9 cellular contexts compared by ENCODE assay signal in genomic region chrX:155028192-155028591, GRCh38. TPM values are rescaled to one million over a fixed set of nuclear protein-coding genes. Genes with fewer than 3 reads are reported as not detected.
DNase-seq lines count a peak whose midpoint lies in the region; ATAC-seq and TF ChIP-seq lines count a peak whose summit lies in the region.
"Had no signal": no experiment of that assay in that cellular context is flagged by ENCODE, and none has a peak within 500 bp of the region (broad histone marks: within the 10 kb centered on the region; RNA-seq: fewer than 3 reads in every experiment).

No MANE protein-coding gene starts in this region.

- CTCF ChIA-PET in AG04450 (lab: Charles Lee), result interaction anchor here (1.3 to 1.7 kb wide), 2 partner anchors 21 to 29 kb away, joined by 5 to 10 read pairs; no protein-coding TSS in a partner anchor

- POLR2A ChIA-PET in AG04450 (lab: Yijun Ruan, JAX), result no interaction called here

- H3K4me1 ChIP-seq in adipocyte (ENCODE audit: control insufficient read depth, insufficient read depth, low read length) (peaks cover 12% of the 10 kb centered on the region), mesendoderm (ENCODE audit: control insufficient read depth, low read depth, low read length) (no peaks in the 10 kb centered on the region)

- H3K9me3 Mint-ChIP-seq in HFFc6, result no peaks in the 10 kb centered on the region

- H3K79me1 ChIP-seq in mesendoderm (ENCODE audit: low read length), result no peaks in the 10 kb centered on the region

- DNase-seq in AG04450 (ENCODE audit: low read depth, low spot score) (no peak), HFFc6 (no peak), adipocyte (ENCODE audit: low read depth) (peak; percentile 3), mesendoderm (peak; percentile 7), COLO829 (ENCODE audit: low spot score) (no peak), NOMO-1 (lab: John Stamatoyannopoulos, UW; ENCODE audit: unreplicated experiment in 2 of 2) (no peak)
- DNase-seq: stimulated activated CD4-positive, alpha-beta T cell treated with anti-CD3 and anti-CD28 coated beads, Interleukin-2, amount 100 ng/mL, for 24 hours had no signal

- peaks cover 12% of the 10 kb centered on the region for H3K4me1 Mint-ChIP-seq in HFFc6 (ENCODE audit: low read depth)

- H3K27ac Mint-ChIP-seq in HFFc6, result peak overlapping the region; percentile 95

- H3K4me3 ChIP-seq in AG04450 (ENCODE audit: low read depth, low read length), result peak overlapping the region; percentile 62
- H3K4me3 ChIP-seq in adipocyte (ENCODE audit: low read length), result peak overlapping the region; percentile 88
- H3K4me3 ChIP-seq in mesendoderm (ENCODE audit: low read length), result no peak overlapping the region

- no peak overlapping the region for H3K23ac ChIP-seq in mesendoderm (ENCODE audit: low read length)

- ATAC-seq in GM21515 (IDR thresholded peaks at IDR 0.05; ENCODE audit: unreplicated experiment), result no peak
- no peak for ATAC-seq in GM21786 (IDR thresholded peaks at IDR 0.05; ENCODE audit: unreplicated experiment)

- peak overlapping the region; percentile 89 for H3K9ac ChIP-seq in adipocyte (ENCODE audit: low read length)
- no peak overlapping the region for H3K9ac ChIP-seq in mesendoderm (ENCODE audit: low read length)

- H3K36me3 ChIP-seq in adipocyte (ENCODE audit: control insufficient read depth, insufficient read depth, low read length, severe bottlenecking) (no peaks in the 10 kb centered on the region), mesendoderm (ENCODE audit: control insufficient read depth, insufficient read depth, low read length) (no peaks in the 10 kb centered on the region)

- no peaks in the 10 kb centered on the region for H3K36me3 Mint-ChIP-seq in HFFc6 (ENCODE audit: low read depth)

- H2BK5ac ChIP-seq in mesendoderm (ENCODE audit: low read length), result no peak overlapping the region

- H3K27me3 ChIP-seq in AG04450 (ENCODE audit: control insufficient read depth, insufficient read depth, low read length) (peaks cover 2% of the 10 kb centered on the region), adipocyte (replicated peaks; ENCODE audit: control insufficient read depth, insufficient read depth, low read length) (no peaks in the 10 kb centered on the region), mesendoderm (ENCODE audit: insufficient read depth, low read length, poor library complexity) (no peaks in the 10 kb centered on the region)

- H3K27ac ChIP-seq in AG04450 (ENCODE audit: low read depth, low read length) (no peak overlapping the region), mesendoderm (ENCODE audit: low read depth, low read length) (no peak overlapping the region)

- H3K79me2 ChIP-seq in mesendoderm (ENCODE audit: control insufficient read depth, insufficient read depth, low read length), result peaks cover 5% of the 10 kb centered on the region

- peak overlapping the region; percentile 25 for H3K56ac ChIP-seq in mesendoderm (ENCODE audit: low read length)

- no peak overlapping the region for H2AK5ac ChIP-seq in mesendoderm (ENCODE audit: low read length)

- TF ChIP-seq CTCF in AG04450 (IDR thresholded peaks at IDR 0.05; ENCODE audit: low read depth, low read length), result no peak
- TF ChIP-seq CTCF in HFFc6 (IDR thresholded peaks at IDR 0.05), result no peak

- no peak overlapping the region for H3K4me2 ChIP-seq in mesendoderm (ENCODE audit: low read length)

- H2BK120ac ChIP-seq in mesendoderm (ENCODE audit: low read depth, low read length), result no peak overlapping the region

- H4K8ac ChIP-seq in mesendoderm (ENCODE audit: low read depth, low read length), result no peak overlapping the region

- peak overlapping the region; percentile 90 for H3K4me3 Mint-ChIP-seq in HFFc6

- H3K18ac ChIP-seq in mesendoderm (ENCODE audit: low read length), result no peak overlapping the region

- H3K4ac ChIP-seq in mesendoderm (ENCODE audit: low read depth, low read length), result no peak overlapping the region

- no peak overlapping the region for H4K5ac ChIP-seq in mesendoderm (ENCODE audit: low read length)

- no peak overlapping the region for H2BK15ac ChIP-seq in mesendoderm (replicated peaks; ENCODE audit: low read depth)

- no peaks in the 10 kb centered on the region; the same call in none of the 2 replicates for H3K27me3 Mint-ChIP-seq in HFFc6 (ENCODE audit: insufficient read depth)

- no peaks in the 10 kb centered on the region for H3K9me3 ChIP-seq in AG04450 (ENCODE audit: control insufficient read depth, insufficient read depth, low read length)
- H3K9me3 ChIP-seq in adipocyte (ENCODE audit: control insufficient read depth, low read length), result no peaks in the 10 kb centered on the region

- no CpG with 5 or more reads among the region's 4 CpGs for WGBS in mesendoderm (ENCODE audit: extremely low coverage, insufficient coverage, low lambda C conversion rate)

RNA-seq across cellular contexts. Expression of gene FUNDC2, which starts 1.5 kb away (rescaled TPM):
- polyA plus RNA-seq in AG04450 (2011; rRNA removed), result 83.9 and 93.0 TPM in 2 replicates
- 16.6 and 18.2 TPM in 2 replicates for polyA minus RNA-seq in AG04450 (2011; rRNA and poly(A)+ RNA removed)
- 10 to 100 TPM; 50.8 to 55.7 (median 53.3) TPM for total RNA-seq in HFFc6 (2021; fragmentation: NEBNext Ultra II Directional; extraction: Animal tissue kit (Norgen Biotek cat#: 25700))
- 49.6 TPM for polyA plus RNA-seq in mesendoderm (2013, experiment 1 of 2)
- 49.6 TPM for polyA plus RNA-seq in mesendoderm (2013, experiment 2 of 2)

RNA-seq across cellular contexts. Expression of gene F8, which starts 5.7 kb away (rescaled TPM):
- 1.4 and 1.8 TPM in 2 replicates for polyA plus RNA-seq in AG04450 (2011; rRNA removed)
- 0.92 and 1.5 TPM in 2 replicates for polyA minus RNA-seq in AG04450 (2011; rRNA and poly(A)+ RNA removed)
- total RNA-seq in HFFc6 (2021; fragmentation: NEBNext Ultra II Directional; extraction: Animal tissue kit (Norgen Biotek cat#: 25700)), result 1 to 10 TPM; 1.0 to 1.6 (median 1.4) TPM
- 1.1 TPM for polyA plus RNA-seq in mesendoderm (2013, experiment 1 of 2)
- 1.3 TPM for polyA plus RNA-seq in mesendoderm (2013, experiment 2 of 2)

RNA-seq across cellular contexts. Expression of gene CMC4, which starts 42.7 kb away (rescaled TPM):
- 9.9 and 10.1 TPM in 2 replicates for polyA plus RNA-seq in AG04450 (2011; rRNA removed)
- polyA minus RNA-seq in AG04450 (2011; rRNA and poly(A)+ RNA removed), result 1.2 and 2.0 TPM in 2 replicates
- 1 to 10 TPM; 4.6 to 7.4 (median 6.3) TPM for total RNA-seq in HFFc6 (2021; fragmentation: NEBNext Ultra II Directional; extraction: Animal tissue kit (Norgen Biotek cat#: 25700))
- polyA plus RNA-seq in mesendoderm (2013, experiment 1 of 2), result 6.4 TPM
- polyA plus RNA-seq in mesendoderm (2013, experiment 2 of 2), result 5.5 TPM

RNA-seq across cellular contexts. Expression of gene MTCP1, which starts 42.7 kb away (rescaled TPM):
- polyA plus RNA-seq in AG04450 (2011; rRNA removed), result 10.5 and 17.4 TPM in 2 replicates
- 1.9 and 3.2 TPM in 2 replicates for polyA minus RNA-seq in AG04450 (2011; rRNA and poly(A)+ RNA removed)
- 10 to 100 TPM; 12.4 to 15.8 (median 14.3) TPM for total RNA-seq in HFFc6 (2021; fragmentation: NEBNext Ultra II Directional; extraction: Animal tissue kit (Norgen Biotek cat#: 25700))
- polyA plus RNA-seq in mesendoderm (2013, experiment 1 of 2), result 18.8 TPM
- 21.3 TPM for polyA plus RNA-seq in mesendoderm (2013, experiment 2 of 2)

RNA-seq across cellular contexts. Expression of gene BRCC3, which starts 43.1 kb away (rescaled TPM):
- polyA plus RNA-seq in AG04450 (2011; rRNA removed), result 18.7 and 23.0 TPM in 2 replicates
- polyA minus RNA-seq in AG04450 (2011; rRNA and poly(A)+ RNA removed), result 19.6 and 20.1 TPM in 2 replicates
- 10 to 100 TPM; 24.5 to 27.8 (median 26.0) TPM for total RNA-seq in HFFc6 (2021; fragmentation: NEBNext Ultra II Directional; extraction: Animal tissue kit (Norgen Biotek cat#: 25700))
- 16.6 TPM for polyA plus RNA-seq in mesendoderm (2013, experiment 1 of 2)
- polyA plus RNA-seq in mesendoderm (2013, experiment 2 of 2), result 16.8 TPM

Comparison
In these comparisons a context has a peak if more than half of its experiments do, and no peak if none do; other contexts are left out.
1. DNase-seq: peak in adipocyte (single experiment) and mesendoderm (single experiment); none in AG04450 (single experiment), HFFc6 (single experiment), COLO829 (single experiment) and NOMO-1 (0 of 2).